Comparison of ENCODE assay signal across 1 cellular context in the genomic region with DNA sequence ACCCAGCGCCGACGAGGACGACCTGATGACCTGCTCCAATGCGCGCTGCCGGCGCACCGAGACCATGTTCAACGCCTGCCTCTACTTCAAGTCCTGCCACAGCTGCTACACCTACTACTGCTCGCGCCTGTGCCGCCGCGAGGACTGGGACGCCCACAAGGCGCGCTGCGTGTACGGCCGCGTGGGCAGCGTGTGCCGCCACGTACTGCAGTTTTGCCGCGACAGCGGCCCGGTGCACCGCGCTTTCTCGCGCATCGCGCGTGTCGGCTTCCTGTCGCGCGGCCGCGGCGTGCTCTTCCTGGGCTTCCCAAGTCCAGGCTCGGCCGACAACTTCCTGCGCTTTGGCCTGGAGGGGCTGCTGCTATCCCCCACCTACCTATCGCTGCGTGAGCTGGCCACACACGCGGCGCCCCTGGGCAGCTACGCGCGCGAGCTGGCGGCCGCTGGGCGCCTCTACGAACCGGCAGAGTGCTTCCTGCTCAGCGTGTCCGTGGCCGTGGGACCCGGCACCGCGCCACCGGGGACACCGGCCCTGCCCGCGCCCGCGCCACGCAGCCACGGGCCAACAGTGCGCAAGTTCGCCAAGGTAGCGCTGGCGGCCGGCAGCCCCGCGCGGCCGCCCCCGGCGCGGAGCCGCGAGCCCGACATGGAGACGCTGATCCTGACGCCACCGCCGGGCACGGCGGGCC.
TF ChIP-seq lines count a peak whose summit lies in the region.

No MANE protein-coding gene starts in this region.

TF ChIP-seq in IMR-90, 13 proteins besides CTCF, POLR2A, EP300 and RAD21:
- no peak for TF ChIP-seq FOS (IDR thresholded peaks at IDR 0.05; ENCODE audit: low read depth, low read length)
- no peak for TF ChIP-seq MAFK (IDR thresholded peaks at IDR 0.05; ENCODE audit: low read depth, low read length)
- no peak for TF ChIP-seq NFE2L2 (IDR thresholded peaks at IDR 0.05; ENCODE audit: low read depth, low read length)
- no peak for TF ChIP-seq RFX5 (IDR thresholded peaks at IDR 0.05; ENCODE audit: low read depth, low read length)
- no peak for TF ChIP-seq RCOR1 (IDR thresholded peaks at IDR 0.05; ENCODE audit: insufficient replicate concordance, low read length)
- no peak for TF ChIP-seq MXI1 (IDR thresholded peaks at IDR 0.05; ENCODE audit: borderline replicate concordance, low read depth, low read length)
- no peak for TF ChIP-seq MAZ (IDR thresholded peaks at IDR 0.05; ENCODE audit: borderline replicate concordance, low read depth, low read length)
- TF ChIP-seq SMC3 (IDR thresholded peaks at IDR 0.05; ENCODE audit: low read depth, low read length), result no peak
- TF ChIP-seq, protein P1, sequence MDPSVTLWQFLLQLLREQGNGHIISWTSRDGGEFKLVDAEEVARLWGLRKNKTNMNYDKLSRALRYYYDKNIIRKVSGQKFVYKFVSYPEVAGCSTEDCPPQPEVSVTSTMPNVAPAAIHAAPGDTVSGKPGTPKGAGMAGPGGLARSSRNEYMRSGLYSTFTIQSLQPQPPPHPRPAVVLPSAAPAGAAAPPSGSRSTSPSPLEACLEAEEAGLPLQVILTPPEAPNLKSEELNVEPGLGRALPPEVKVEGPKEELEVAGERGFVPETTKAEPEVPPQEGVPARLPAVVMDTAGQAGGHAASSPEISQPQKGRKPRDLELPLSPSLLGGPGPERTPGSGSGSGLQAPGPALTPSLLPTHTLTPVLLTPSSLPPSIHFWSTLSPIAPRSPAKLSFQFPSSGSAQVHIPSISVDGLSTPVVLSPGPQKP (IDR thresholded peaks at IDR 0.05; ENCODE audit: borderline replicate concordance, low read depth, low read length), result no peak
- no peak for TF ChIP-seq CEBPB (IDR thresholded peaks at IDR 0.05; ENCODE audit: low read depth, low read length)
- TF ChIP-seq BHLHE40 (IDR thresholded peaks at IDR 0.05; ENCODE audit: low read depth, low read length), result no peak
